10 cellular contexts compared by ENCODE assay signal in genomic region chr6:148608211-148608951, GRCh38.
DNase-seq lines count a peak whose midpoint lies in the region; ATAC-seq, FAIRE-seq and TF ChIP-seq lines count a peak whose summit lies in the region.
"Had no signal": no experiment of that assay in that cellular context is flagged by ENCODE, and none has a peak within 500 bp of the region (broad histone marks: within the 10 kb centered on the region; RNA-seq: fewer than 3 reads in every experiment).

No MANE protein-coding gene starts in this region.

- CTCF ChIA-PET in Calu3 (lab: Charles Lee): interaction anchor here (1.5 kb wide), 1 partner anchor 30 kb away, joined by 4 read pairs; no protein-coding TSS in a partner anchor
- CTCF ChIA-PET in GM12878 (lab: Yijun Ruan, JAX): interaction anchor here (0.6 to 1.2 kb wide), 3 partner anchors 24 to 83 kb away, joined by 3 to 4 read pairs (median 3); no protein-coding TSS in a partner anchor

- H2AFZ ChIP-seq in GM12878 (ENCODE audit: control insufficient read depth, low read depth, low read length): no peak overlapping the region

- no peak overlapping the region for H3K4me3 ChIP-seq in GM12878
- no peak overlapping the region for H3K4me3 ChIP-seq in lower lobe of right lung

- TF ChIP-seq RAD21 in GM12878 (IDR thresholded peaks at IDR 0.05; ENCODE audit: insufficient read depth, low read depth, low read length): peak; percentile 44; the same call in 1 of the 2 replicates

- SMC1A ChIA-PET in GM12878 (lab: Charles Lee; ENCODE audit: uncharacterized antibody, unreplicated experiment): no interaction called here

- BruUV-seq in Calu3 (replicated peaks; lab: Mats Ljungman, UMichigan) (no TSS peak), GM12878 (replicated peaks; lab: Mats Ljungman, UMichigan) (no TSS peak)

- no peak for TF ChIP-seq EP300 in GM12878 (IDR thresholded peaks at IDR 0.05; ENCODE audit: borderline replicate concordance in 1 of 2, control insufficient read depth in 1 of 2, low read depth in 2 of 2, low read length in 2 of 2)

- FAIRE-seq in GM12878 (lab: Jason Lieb, UNC): peak; percentile 44

- H3K9me3 Mint-ChIP-seq in Calu3 (ENCODE audit: low read depth, unreplicated experiment): no peaks in the 10 kb centered on the region

- H3K36me3 ChIP-seq in GM12878 (ENCODE audit: control insufficient read depth in 2 of 2, insufficient read depth in 2 of 2, low read length in 1 of 2) (no peaks in the 10 kb centered on the region), lower lobe of right lung (no peaks in the 10 kb centered on the region)

- H3K4me1 ChIP-seq in GM12878 (ENCODE audit: control insufficient read depth, insufficient read depth, low read length) (no peaks in the 10 kb centered on the region), lower lobe of right lung (no peaks in the 10 kb centered on the region)

- POLR2A ChIA-PET in GM12878 (lab: Charles Lee): no interaction called here

- no peaks in the 10 kb centered on the region for H3K4me1 Mint-ChIP-seq in Calu3 (ENCODE audit: low read depth, unreplicated experiment)

- DNase-seq in Calu3 (peak; percentile 3), HT-29 (ENCODE audit: low spot score) (peak; percentile 44), GM12878 (ENCODE audit: low read depth, low spot score) (no peak), lower lobe of right lung (no peak), CD1c-positive myeloid dendritic cell (ENCODE audit: extremely low spot score) (no peak), amygdala (lab: John Stamatoyannopoulos, UW) (no peak), hypothalamus (lab: John Stamatoyannopoulos, UW) (no peak)
- DNase-seq: islet precursor cell, NCI-H345 had no signal

- no peaks in the 10 kb centered on the region for H3K27me3 ChIP-seq in GM12878 (replicated peaks in 1 of 2; ENCODE audit: control insufficient read depth in 2 of 2, insufficient read depth in 2 of 2, low read length in 1 of 2)
- H3K27me3 ChIP-seq in lower lobe of right lung (ENCODE audit: low read depth): no peaks in the 10 kb centered on the region

- TF ChIP-seq CTCF in Calu3 (IDR thresholded peaks at IDR 0.05; ENCODE audit: unreplicated experiment) (no peak), GM12878 (IDR thresholded peaks at IDR 0.05 in 2 of 3, conservative IDR thresholded peaks at IDR 0.05 in 1 of 3; ENCODE audit: control insufficient read depth in 2 of 3, extremely low read depth in 1 of 3, insufficient read depth in 1 of 3, low read depth in 3 of 3, low read length in 3 of 3) (peak; percentile 22 to 50 (median 45); a peak in 5 of 6 replicates), lower lobe of right lung (IDR thresholded peaks at IDR 0.05) (peak; percentile 35)

- no peak overlapping the region for H3K4me3 Mint-ChIP-seq in Calu3 (ENCODE audit: low read depth, unreplicated experiment)

- H3K27ac ChIP-seq in GM12878 (ENCODE audit: control insufficient read depth, insufficient read depth) (no peak overlapping the region), lower lobe of right lung (no peak overlapping the region)

- no peaks in the 10 kb centered on the region for H3K36me3 Mint-ChIP-seq in Calu3 (ENCODE audit: insufficient read depth, unreplicated experiment)

- ATAC-seq in GM12878: peak; percentile 41; the same call in 2 of the 3 replicates
- ATAC-seq in lower lobe of right lung: peak in 1 of 2 donors; percentile 25
- ATAC-seq in GM21447 (IDR thresholded peaks at IDR 0.05; ENCODE audit: unreplicated experiment): no peak

- H3K79me2 ChIP-seq in GM12878 (ENCODE audit: control insufficient read depth, insufficient read depth, low read length): no peaks in the 10 kb centered on the region

- H3K27me3 Mint-ChIP-seq in Calu3 (ENCODE audit: unreplicated experiment): no peaks in the 10 kb centered on the region

- H3K4me2 ChIP-seq in GM12878 (ENCODE audit: control insufficient read depth, insufficient read depth): no peak overlapping the region

- intact Hi-C loops in Calu3 (cut with micrococcal nuclease; ENCODE audit: unreplicated experiment): no loop called here
- intact Hi-C loops in GM12878 (cut with micrococcal nuclease; ENCODE audit: unreplicated experiment): no loop called here
- intact Hi-C loops in lower lobe of right lung (cut with DNase I): no loop called here

- no peak for TF ChIP-seq POLR2A in GM12878 (IDR thresholded peaks at IDR 0.05; ENCODE audit: low read depth, low read length)

- H3K9me3 ChIP-seq in GM12878 (replicated peaks; ENCODE audit: control insufficient read depth, insufficient read depth, low read length) (no peaks in the 10 kb centered on the region), lower lobe of right lung (no peaks in the 10 kb centered on the region)

- no peak overlapping the region for H3K27ac Mint-ChIP-seq in Calu3 (ENCODE audit: unreplicated experiment)

- in situ Hi-C loops in GM12878 (cut with MboI): no loop called here

- WGBS in GM12878 (ENCODE audit: insufficient coverage, insufficient replicate concordance, low lambda C conversion rate, missing lambda C conversion rate): 61% methylated on average over 10 of the region's 10 CpGs

- no peaks in the 10 kb centered on the region for H4K20me1 ChIP-seq in GM12878 (ENCODE audit: control insufficient read depth, insufficient read depth)

- RAD21 ChIA-PET in GM12878 (lab: Charles Lee; ENCODE audit: unreplicated experiment): no interaction called here

- no peak overlapping the region for H3K9ac ChIP-seq in GM12878 (ENCODE audit: control insufficient read depth, insufficient read depth, low read length)

TF ChIP-seq in GM12878, 131 proteins besides CTCF, POLR2A, EP300 and RAD21:
- TF ChIP-seq SKIL (IDR thresholded peaks at IDR 0.05; ENCODE audit: low read depth, poor library complexity, severe bottlenecking): no peak
- 0 out of 2 replicates have a peak, but pooled peaks have one; percentile 15 for TF ChIP-seq SMC3 (IDR thresholded peaks at IDR 0.05; ENCODE audit: borderline replicate concordance, low read length)

Comparison
In these comparisons a context has a peak if more than half of its experiments do, and no peak if none do; other contexts are left out.
1. DNase-seq: peak in Calu3 (single experiment) and HT-29 (single experiment); none in GM12878 (single experiment), lower lobe of right lung (single experiment), CD1c-positive myeloid dendritic cell (single experiment), amygdala (0 of 56) and hypothalamus (0 of 51).